ENCODE assay signal across 8 cellular contexts in genomic region chr1:206583461-206584264, GRCh38. TPM values are rescaled to one million over a fixed set of nuclear protein-coding genes. Genes with fewer than 3 reads are reported as not detected.
DNase-seq lines count a peak whose midpoint lies in the region; ATAC-seq and TF ChIP-seq lines count a peak whose summit lies in the region.

No MANE protein-coding gene starts in this region.

- DNase-seq in 8988T (peak; percentile 61), GM13976 (ENCODE audit: low spot score) (peak; percentile 84), NCI-H345 (lab: John Stamatoyannopoulos, UW) (peak; percentile 62), cerebellum (ENCODE audit: low spot score) (peak; percentile 67), left lobe of liver (ENCODE audit: low spot score) (peak; percentile 74)
- peak; percentile 86 to 91 for DNase-seq in activated CD4-positive, alpha-beta T cell treated with anti-CD3 and anti-CD28 coated beads for 4 hours
- DNase-seq in stimulated activated CD4-positive, alpha-beta T cell treated with anti-CD3 and anti-CD28 coated beads, TNF-alpha, amount 100 ng/mL, for 1 hour (ENCODE audit: low read depth in 3 of 3, low spot score in 1 of 3): peak; percentile 67 to 77 (median 77)

- peak; percentile 82 for ATAC-seq in left lobe of liver
- no peak for ATAC-seq in HG03469 (IDR thresholded peaks at IDR 0.05; ENCODE audit: unreplicated experiment)

- TF ChIP-seq CTCF in GM13976 (IDR thresholded peaks at IDR 0.05; ENCODE audit: borderline replicate concordance, control extremely low read depth, extremely low read depth, insufficient read depth, missing control alignments): peak; percentile 87

- in situ Hi-C loops in GM13976 (cut with MboI; ENCODE audit: low sequenced_read_pairs, unreplicated experiment): loop anchor here (5.0 kb wide), 2 partner anchors 41 to 96 kb away; no protein-coding TSS in a partner anchor

RNA-seq across cellular contexts. Expression of gene EIF2D, which starts 28.6 kb away (rescaled TPM):
- total RNA-seq in cerebellum (22.5 TPM), left lobe of liver (19.2 TPM)

RNA-seq across cellular contexts. Expression of gene DYRK3, which starts 51.7 kb away (rescaled TPM):
- total RNA-seq in cerebellum (24.5 TPM), left lobe of liver (4.4 TPM)
